ENCODE assay signal across 8 cellular contexts in the genomic region with DNA sequence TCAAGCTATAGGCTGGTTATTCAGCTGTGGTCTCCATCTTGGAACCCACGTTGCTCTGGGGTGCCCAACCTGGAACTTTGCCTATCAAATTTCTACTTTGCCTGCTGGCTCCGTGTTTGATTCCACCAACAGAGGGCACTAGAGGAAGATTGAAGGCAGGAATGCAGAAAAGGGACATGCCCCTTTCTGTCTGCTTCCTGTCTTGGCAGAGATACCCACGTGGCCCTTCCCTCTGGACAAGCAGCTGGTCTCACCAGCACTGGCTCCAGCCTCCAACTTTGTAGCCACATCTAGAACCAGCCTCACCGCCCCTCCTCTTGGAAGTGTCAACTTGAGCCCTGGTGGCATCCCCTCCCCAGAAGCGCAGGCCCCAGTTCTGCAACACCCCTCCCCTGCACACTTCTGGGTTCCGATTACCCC. TPM values are rescaled to one million over a fixed set of nuclear protein-coding genes. Genes with fewer than 3 reads are reported as not detected.
A peak's percentile ranks its signal among the peaks of the same experiment; 100 is the strongest.
DNase-seq lines count a peak whose midpoint lies in the region; ATAC-seq, FAIRE-seq and TF ChIP-seq lines count a peak whose summit lies in the region.

No MANE protein-coding gene starts in this region.

- no peaks in the 10 kb centered on the region for H3K9me3 ChIP-seq in HAP-1
- H3K9me3 ChIP-seq in NT2/D1 (ENCODE audit: insufficient read depth, low read length) = no peaks in the 10 kb centered on the region
- no peaks in the 10 kb centered on the region for H3K9me3 ChIP-seq in pancreas

- H3K36me3 ChIP-seq in HAP-1 (replicated peaks) (no peaks in the 10 kb centered on the region), NT2/D1 (ENCODE audit: insufficient read depth, insufficient read length, low read length) (no peaks in the 10 kb centered on the region), pancreas (no peaks in the 10 kb centered on the region)

- ATAC-seq in pancreas = peak in 3 of 4 donors; percentile 41 to 66 (median 65)
- no peak for ATAC-seq in HG03039 (IDR thresholded peaks at IDR 0.05; ENCODE audit: unreplicated experiment)
- ATAC-seq in GM21390 (IDR thresholded peaks at IDR 0.05; ENCODE audit: unreplicated experiment) = no peak

- FAIRE-seq in pancreas (lab: Jason Lieb, UNC) = no peak

- H3K27me3 ChIP-seq in HAP-1 (ENCODE audit: low read depth) (no peaks in the 10 kb centered on the region), NT2/D1 (ENCODE audit: insufficient read depth, insufficient read length) (no peaks in the 10 kb centered on the region), pancreas (no peaks in the 10 kb centered on the region)

- DNase-seq in AG10803 (ENCODE audit: low read depth) (peak; percentile 48), HAP-1 (ENCODE audit: low spot score in 2 of 2) (peak; percentile 34 to 67), NT2/D1 (ENCODE audit: low read depth, low spot score) (peak; percentile 28), fibroblast of mammary gland (ENCODE audit: low read depth) (peak; percentile 64), pancreas (peak in 2 of 6 donors; percentile 19 to 23)
- DNase-seq in activated CD8-positive, alpha-beta memory T cell treated with anti-CD3 and anti-CD28 coated beads for 48 hours (ENCODE audit: low read depth in 2 of 3, low spot score in 2 of 3) = peak; percentile 16 to 41 (median 32)

- in situ Hi-C loops in HAP-1 (cut with MboI; ENCODE audit: low sequenced_read_pairs) = no loop called here

- H3K4me3 ChIP-seq in AG10803 (ENCODE audit: low read length) = no peak overlapping the region
- H3K4me3 ChIP-seq in HAP-1 = no peak overlapping the region
- no peak overlapping the region for H3K4me3 ChIP-seq in NT2/D1 (ENCODE audit: insufficient read length, low read depth)
- no peak overlapping the region for H3K4me3 ChIP-seq in fibroblast of mammary gland (ENCODE audit: control insufficient read depth, low read depth, low read length)
- H3K4me3 ChIP-seq in pancreas = no peak overlapping the region

- no peaks in the 10 kb centered on the region; the same call in 1 of the 2 replicates for H3K4me1 ChIP-seq in HAP-1
- H3K4me1 ChIP-seq in NT2/D1 (ENCODE audit: insufficient read depth, insufficient read length) = no peaks in the 10 kb centered on the region
- no peaks in the 10 kb centered on the region for H3K4me1 ChIP-seq in pancreas

- H3K9ac ChIP-seq in NT2/D1 (ENCODE audit: insufficient read length, low read depth) = no peak overlapping the region

- peak; percentile 40 for TF ChIP-seq CTCF in AG10803 (conservative IDR thresholded peaks at IDR 0.05; ENCODE audit: low read length)
- TF ChIP-seq CTCF in fibroblast of mammary gland (conservative IDR thresholded peaks at IDR 0.05; ENCODE audit: control insufficient read depth, insufficient read depth, low read depth, low read length) = peak; percentile 56
- no peak for TF ChIP-seq CTCF in pancreas (IDR thresholded peaks at IDR 0.05)

- 45 to 46% methylated on average over 6 of the region's 6 CpGs for WGBS in pancreas, 2 donors

- intact Hi-C loops in pancreas (cut with DNase I) = no loop called here

- no peak overlapping the region for H3K27ac ChIP-seq in pancreas

RNA-seq across cellular contexts. Expression of a gene that starts 52.1 kb away (rescaled TPM):
- total RNA-seq in pancreas = 1 to 10 TPM; 1.5 to 4.8 (median 2.1) TPM
- 1 to 10 TPM; 2.7 to 3.3 TPM for polyA plus RNA-seq in pancreas

Comparison
In these comparisons a context has a peak if more than half of its experiments do, and no peak if none do; other contexts are left out.
1. CTCF ChIP-seq: peak in AG10803 (single experiment) and fibroblast of mammary gland (single experiment); none in pancreas (0 of 4).
2. ATAC-seq: peak in pancreas (3 of 4); none in HG03039 (single experiment) and GM21390 (single experiment).